In the genomic region with DNA sequence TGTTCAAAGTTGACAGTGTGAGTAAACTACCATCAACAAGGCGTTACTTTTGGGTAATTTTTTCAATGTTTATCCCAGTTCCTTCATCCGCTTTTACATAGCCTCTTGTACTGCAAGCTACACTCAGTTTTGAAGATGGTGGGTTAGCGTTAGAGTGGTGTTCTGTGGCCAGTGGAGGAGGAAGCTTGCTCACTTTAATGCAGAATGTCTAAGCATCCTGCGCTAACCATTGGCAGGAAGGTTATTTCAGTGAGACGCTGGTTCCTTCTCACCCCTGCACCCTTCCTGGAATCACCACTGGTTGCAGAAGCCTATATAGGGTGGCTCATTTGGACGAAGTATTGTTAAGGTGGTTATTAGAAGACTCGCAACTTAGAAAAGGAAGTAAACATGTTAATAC, we compare ENCODE assay signal across 12 cellular contexts.
DNase-seq lines count a peak whose midpoint lies in the region; ATAC-seq and TF ChIP-seq lines count a peak whose summit lies in the region.
"Had no signal": no experiment of that assay in that cellular context is flagged by ENCODE, and none has a peak within 500 bp of the region (broad histone marks: within the 10 kb centered on the region; RNA-seq: fewer than 3 reads in every experiment).

No MANE protein-coding gene starts in this region.

- H2AFZ ChIP-seq in KMS-11 (ENCODE audit: low read depth) (no peak overlapping the region), smooth muscle cell (ENCODE audit: low read depth) (no peak overlapping the region)

- H3K4me3 ChIP-seq in KMS-11 (IDR thresholded peaks at IDR 0.05; ENCODE audit: insufficient read depth, low read depth, low read length), result no peak overlapping the region
- no peak overlapping the region for H3K4me3 ChIP-seq in smooth muscle cell

- H3K36me3 ChIP-seq in KMS-11 (ENCODE audit: insufficient read depth) (no peaks in the 10 kb centered on the region), smooth muscle cell (ENCODE audit: low read depth) (no peaks in the 10 kb centered on the region)

- H3K9ac ChIP-seq in KMS-11, result no peak overlapping the region
- no peak overlapping the region for H3K9ac ChIP-seq in smooth muscle cell (ENCODE audit: low read depth)

- peaks cover 9% of the 10 kb centered on the region for H3F3A ChIP-seq in smooth muscle cell (ENCODE audit: low read depth)

- peaks cover 2% of the 10 kb centered on the region for H3K27me3 Mint-ChIP-seq in activated naive CD8-positive, alpha-beta T cell treated with anti-CD3 and anti-CD28 coated beads, Interleukin-2, amount 50 U/mL, for 24 hours
- no peaks in the 10 kb centered on the region for H3K27me3 Mint-ChIP-seq in glutamatergic neuron (ENCODE audit: unreplicated experiment)

- H3K36me3 Mint-ChIP-seq in activated naive CD8-positive, alpha-beta T cell treated with anti-CD3 and anti-CD28 coated beads, Interleukin-2, amount 50 U/mL, for 24 hours (ENCODE audit: low read depth), result peaks cover 77% of the 10 kb centered on the region
- H3K36me3 Mint-ChIP-seq in glutamatergic neuron (ENCODE audit: unreplicated experiment), result no peaks in the 10 kb centered on the region

- WGBS in smooth muscle cell (ENCODE audit: low lambda C conversion rate), result 91% methylated on average over 7 of the region's 7 CpGs

- no peaks in the 10 kb centered on the region for H3K9me3 Mint-ChIP-seq in activated naive CD8-positive, alpha-beta T cell treated with anti-CD3 and anti-CD28 coated beads, Interleukin-2, amount 50 U/mL, for 24 hours
- H3K9me3 Mint-ChIP-seq in glutamatergic neuron (ENCODE audit: unreplicated experiment), result peaks cover 4% of the 10 kb centered on the region

- peaks cover 39% of the 10 kb centered on the region for H3K4me1 ChIP-seq in KMS-11 (ENCODE audit: low read depth, poor library complexity, severe bottlenecking)
- peaks cover 17% of the 10 kb centered on the region for H3K4me1 ChIP-seq in smooth muscle cell (ENCODE audit: low read depth)

- H4K20me1 ChIP-seq in KMS-11 (ENCODE audit: insufficient read depth) (no peaks in the 10 kb centered on the region), smooth muscle cell (ENCODE audit: low read depth) (no peaks in the 10 kb centered on the region)

- H3K27me3 ChIP-seq in KMS-11 (ENCODE audit: insufficient read depth, low read depth) (no peaks in the 10 kb centered on the region), smooth muscle cell (ENCODE audit: low read depth) (no peaks in the 10 kb centered on the region)

- H3K4me2 ChIP-seq in KMS-11, result peak overlapping the region; percentile 35; the same call in 1 of the 2 replicates
- peak overlapping the region; percentile 57 for H3K4me2 ChIP-seq in smooth muscle cell

- no peak for TF ChIP-seq CTCF in KMS-11 (conservative IDR thresholded peaks at IDR 0.05; ENCODE audit: low read depth, low read length)
- no peak for TF ChIP-seq CTCF in smooth muscle cell (IDR thresholded peaks at IDR 0.05; ENCODE audit: borderline replicate concordance, insufficient read depth, poor library complexity, severe bottlenecking)
- no peak for TF ChIP-seq CTCF in glutamatergic neuron (IDR thresholded peaks at IDR 0.05; ENCODE audit: partially characterized antibody, unreplicated experiment)

- peaks cover 77% of the 10 kb centered on the region; the same call in 1 of the 2 replicates for H3K79me2 ChIP-seq in KMS-11 (ENCODE audit: insufficient read depth, low read depth)
- no peaks in the 10 kb centered on the region for H3K79me2 ChIP-seq in smooth muscle cell (ENCODE audit: low read depth)

- H3K27ac Mint-ChIP-seq in activated naive CD8-positive, alpha-beta T cell treated with anti-CD3 and anti-CD28 coated beads, Interleukin-2, amount 50 U/mL, for 24 hours, result no peak overlapping the region
- H3K27ac Mint-ChIP-seq in glutamatergic neuron (ENCODE audit: unreplicated experiment), result no peak overlapping the region

- no peak overlapping the region for H3K4me3 Mint-ChIP-seq in activated naive CD8-positive, alpha-beta T cell treated with anti-CD3 and anti-CD28 coated beads, Interleukin-2, amount 50 U/mL, for 24 hours
- no peak overlapping the region for H3K4me3 Mint-ChIP-seq in glutamatergic neuron (ENCODE audit: unreplicated experiment)

- peak; percentile 33 for DNase-seq in NK-92 treated with Interleukin-12 subunit alpha and Interleukin-12 subunit beta, amount 100 ng/mL, for 24 hours (lab: John Stamatoyannopoulos, UW)
- no peak for DNase-seq in NK-92 (lab: John Stamatoyannopoulos, UW; ENCODE audit: unreplicated experiment)
- DNase-seq in activated naive CD8-positive, alpha-beta T cell treated with anti-CD3 and anti-CD28 coated beads, Interleukin-2, amount 50 U/mL, for 24 hours, result peak; percentile 41
- DNase-seq in smooth muscle cell (lab: John Stamatoyannopoulos, UW; ENCODE audit: unreplicated experiment), result no peak
- no peak for DNase-seq in NCI-H524 (lab: John Stamatoyannopoulos, UW)
- no peak for DNase-seq in glutamatergic neuron
- no peak for DNase-seq in retina
- DNase-seq: NCI-H1930, right cardiac atrium, SHP77 treated with DMSO at 0.1 percent for 48 hours had no signal

- H3K9me3 ChIP-seq in smooth muscle cell (replicated peaks; ENCODE audit: low read depth), result no peaks in the 10 kb centered on the region

- peaks cover 92% of the 10 kb centered on the region for H3K4me1 Mint-ChIP-seq in activated naive CD8-positive, alpha-beta T cell treated with anti-CD3 and anti-CD28 coated beads, Interleukin-2, amount 50 U/mL, for 24 hours
- H3K4me1 Mint-ChIP-seq in glutamatergic neuron (ENCODE audit: low read depth, unreplicated experiment), result peaks cover 22% of the 10 kb centered on the region

- peak; percentile 43 for ATAC-seq in activated naive CD8-positive, alpha-beta T cell treated with anti-CD3 and anti-CD28 coated beads, Interleukin-2, amount 50 U/mL, for 24 hours

- H3K27ac ChIP-seq in KMS-11, result peak overlapping the region; percentile 88
- peak overlapping the region; percentile 88 for H3K27ac ChIP-seq in smooth muscle cell (ENCODE audit: low read depth)
- H3K27ac ChIP-seq: 22Rv1 had no signal

Comparison
In these comparisons a context has a peak if more than half of its experiments do, and no peak if none do; other contexts are left out.
1. DNase-seq: peak in NK-92 treated with Interleukin-12 subunit alpha and Interleukin-12 subunit beta, amount 100 ng/mL, for 24 hours (single experiment) and activated naive CD8-positive, alpha-beta T cell treated with anti-CD3 and anti-CD28 coated beads, Interleukin-2, amount 50 U/mL, for 24 hours (single experiment); none in NK-92 (single experiment), smooth muscle cell (single experiment), NCI-H524 (0 of 2), glutamatergic neuron (single experiment) and retina (single experiment).